ENCODE assay signal across 8 cellular contexts in genomic region chr17:78351449-78352006, GRCh38. TPM values are rescaled to one million over a fixed set of nuclear protein-coding genes. Genes with fewer than 3 reads are reported as not detected.
DNase-seq lines count a peak whose midpoint lies in the region; ATAC-seq and TF ChIP-seq lines count a peak whose summit lies in the region.

No MANE protein-coding gene starts in this region.

- no peaks in the 10 kb centered on the region for H3K36me3 Mint-ChIP-seq in activated CD8-positive, alpha-beta memory T cell treated with anti-CD3 and anti-CD28 coated beads, Interleukin-2, amount 10 ng/mL, durations not matched to agents 7 days and 5 days
- no peaks in the 10 kb centered on the region for H3K36me3 Mint-ChIP-seq in brain
- peaks cover 2% of the 10 kb centered on the region for H3K36me3 Mint-ChIP-seq in activated naive CD8-positive, alpha-beta T cell treated with anti-CD3 and anti-CD28 coated beads for 36 hours

- ATAC-seq in activated CD8-positive, alpha-beta memory T cell treated with anti-CD3 and anti-CD28 coated beads, Interleukin-2, amount 10 ng/mL, durations not matched to agents 7 days and 5 days: no peak
- no peak for ATAC-seq in GM19395 (IDR thresholded peaks at IDR 0.05; ENCODE audit: unreplicated experiment)
- ATAC-seq in HG03378 (IDR thresholded peaks at IDR 0.05; ENCODE audit: unreplicated experiment): no peak

- peaks cover 31% of the 10 kb centered on the region for H3K27me3 ChIP-seq in iPS-20b (ENCODE audit: insufficient read depth, low read length)

- no peak for DNase-seq in activated CD8-positive, alpha-beta memory T cell treated with anti-CD3 and anti-CD28 coated beads, Interleukin-2, amount 10 ng/mL, durations not matched to agents 7 days and 5 days
- DNase-seq in activated CD8-positive, alpha-beta memory T cell treated with anti-CD3 and anti-CD28 coated beads, Interleukin-2, amount 50 U/mL, for 4 hours: no peak
- DNase-seq in skeletal muscle cell (ENCODE audit: low read depth): peak; percentile 99
- no peak for DNase-seq in activated naive CD8-positive, alpha-beta T cell treated with anti-CD3 and anti-CD28 coated beads for 36 hours

- CTCF ChIA-PET in activated CD8-positive, alpha-beta memory T cell treated with anti-CD3 and anti-CD28 coated beads, Interleukin-2, amount 10 ng/mL, durations not matched to agents 7 days and 5 days (lab: Charles Lee): interaction anchor here (1.2 to 1.6 kb wide), 2 partner anchors 9 to 27 kb away, joined by 3 to 4 read pairs; partner anchors contain the start of gene PGS1

- H3K9me3 Mint-ChIP-seq in activated CD8-positive, alpha-beta memory T cell treated with anti-CD3 and anti-CD28 coated beads, Interleukin-2, amount 10 ng/mL, durations not matched to agents 7 days and 5 days (ENCODE audit: low read depth): no peaks in the 10 kb centered on the region
- H3K9me3 Mint-ChIP-seq in brain: peaks cover 0 to 6% (median 0%) of the 10 kb centered on the region in 5 experiments
- no peaks in the 10 kb centered on the region for H3K9me3 Mint-ChIP-seq in activated naive CD8-positive, alpha-beta T cell treated with anti-CD3 and anti-CD28 coated beads for 36 hours

- peaks cover 70% of the 10 kb centered on the region for H3K4me1 Mint-ChIP-seq in activated CD8-positive, alpha-beta memory T cell treated with anti-CD3 and anti-CD28 coated beads, Interleukin-2, amount 10 ng/mL, durations not matched to agents 7 days and 5 days
- H3K4me1 Mint-ChIP-seq in brain: peaks cover 50% of the 10 kb centered on the region
- peaks cover 59% of the 10 kb centered on the region for H3K4me1 Mint-ChIP-seq in activated naive CD8-positive, alpha-beta T cell treated with anti-CD3 and anti-CD28 coated beads for 36 hours

- no peaks in the 10 kb centered on the region for H3K9me3 ChIP-seq in iPS-20b (ENCODE audit: insufficient read depth, low read depth, low read length)

- peak overlapping the region; percentile 13 for H3K4me3 Mint-ChIP-seq in activated CD8-positive, alpha-beta memory T cell treated with anti-CD3 and anti-CD28 coated beads, Interleukin-2, amount 10 ng/mL, durations not matched to agents 7 days and 5 days
- peak overlapping the region; percentile 56 to 84 (median 79) for H3K4me3 Mint-ChIP-seq in brain
- no peak overlapping the region for H3K4me3 Mint-ChIP-seq in activated naive CD8-positive, alpha-beta T cell treated with anti-CD3 and anti-CD28 coated beads for 36 hours

- peak overlapping the region; percentile 52 for H3K27ac ChIP-seq in iPS-20b (ENCODE audit: low read length)

- H3K4me3 ChIP-seq in iPS-20b (ENCODE audit: low read length): peak overlapping the region; percentile 65; the same call in 1 of the 2 replicates
- no peak overlapping the region for H3K4me3 ChIP-seq in skeletal muscle cell (ENCODE audit: low read depth, low read length)

- H3K4me1 ChIP-seq in iPS-20b (ENCODE audit: insufficient read depth, low read length): peaks cover 26% of the 10 kb centered on the region

- peaks cover 3% of the 10 kb centered on the region for H3K27me3 Mint-ChIP-seq in activated CD8-positive, alpha-beta memory T cell treated with anti-CD3 and anti-CD28 coated beads, Interleukin-2, amount 10 ng/mL, durations not matched to agents 7 days and 5 days
- peaks cover 8% of the 10 kb centered on the region for H3K27me3 Mint-ChIP-seq in brain
- H3K27me3 Mint-ChIP-seq in activated naive CD8-positive, alpha-beta T cell treated with anti-CD3 and anti-CD28 coated beads for 36 hours: no peaks in the 10 kb centered on the region

- no peaks in the 10 kb centered on the region for H3K36me3 ChIP-seq in iPS-20b (ENCODE audit: insufficient read depth, low read depth, low read length)

- no peak overlapping the region for H3K27ac Mint-ChIP-seq in activated CD8-positive, alpha-beta memory T cell treated with anti-CD3 and anti-CD28 coated beads, Interleukin-2, amount 10 ng/mL, durations not matched to agents 7 days and 5 days
- H3K27ac Mint-ChIP-seq in brain: peak overlapping the region; percentile 11 to 96 (median 86)
- no peak overlapping the region for H3K27ac Mint-ChIP-seq in activated naive CD8-positive, alpha-beta T cell treated with anti-CD3 and anti-CD28 coated beads for 36 hours

- peak overlapping the region; percentile 43; the same call in 1 of the 2 replicates for H3K9ac ChIP-seq in iPS-20b (ENCODE audit: low read depth, low read length)

- TF ChIP-seq CTCF in brain (conservative IDR thresholded peaks at IDR 0.05): no peak

RNA-seq across cellular contexts. Expression of gene SOCS3, which starts 8.3 kb away (rescaled TPM):
- 10 to 100 TPM in 1 of 2 experiments, 1 to 10 TPM in 1; 9.9 to 21.3 TPM for total RNA-seq in activated CD8-positive, alpha-beta memory T cell treated with anti-CD3 and anti-CD28 coated beads, Interleukin-2, amount 10 ng/mL, durations not matched to agents 7 days and 5 days
- 11.3 TPM for polyA plus RNA-seq in brain (ENCODE audit: insufficient read depth, low read depth, low replicate concordance)
- total RNA-seq in activated naive CD8-positive, alpha-beta T cell treated with anti-CD3 and anti-CD28 coated beads for 36 hours: 10 to 100 TPM; 16.6 to 17.9 TPM

RNA-seq across cellular contexts. Expression of gene PGS1, which starts 26.9 kb away (rescaled TPM):
- 10 to 100 TPM; 52.2 to 70.2 TPM for total RNA-seq in activated CD8-positive, alpha-beta memory T cell treated with anti-CD3 and anti-CD28 coated beads, Interleukin-2, amount 10 ng/mL, durations not matched to agents 7 days and 5 days
- polyA plus RNA-seq in brain (ENCODE audit: insufficient read depth, low read depth, low replicate concordance): 33.6 TPM
- 10 to 100 TPM; 39.1 to 43.7 TPM for total RNA-seq in activated naive CD8-positive, alpha-beta T cell treated with anti-CD3 and anti-CD28 coated beads for 36 hours

Comparison
In these comparisons a context has a peak if more than half of its experiments do, and no peak if none do; other contexts are left out.
1. H3K27ac Mint-ChIP-seq: peak in brain (5 of 5); none in activated CD8-positive, alpha-beta memory T cell treated with anti-CD3 and anti-CD28 coated beads, Interleukin-2, amount 10 ng/mL, durations not matched to agents 7 days and 5 days (single experiment) and activated naive CD8-positive, alpha-beta T cell treated with anti-CD3 and anti-CD28 coated beads for 36 hours (single experiment).